ENCODE assay signal across 20 cellular contexts in genomic region chr9:27476870-27477269, GRCh38. TPM values are rescaled to one million over a fixed set of nuclear protein-coding genes. Genes with fewer than 3 reads are reported as not detected.
A peak's percentile ranks its signal among the peaks of the same experiment; 100 is the strongest.
DNase-seq lines count a peak whose midpoint lies in the region; ATAC-seq, FAIRE-seq and TF ChIP-seq lines count a peak whose summit lies in the region.
"Had no signal": no experiment of that assay in that cellular context is flagged by ENCODE, and none has a peak within 500 bp of the region (broad histone marks: within the 10 kb centered on the region; RNA-seq: fewer than 3 reads in every experiment).

No MANE protein-coding gene starts in this region.

- no peaks in the 10 kb centered on the region for H3K9me2 ChIP-seq in hepatocyte (replicated peaks; ENCODE audit: insufficient read depth)

- H4K20me1 ChIP-seq in H9 (ENCODE audit: control insufficient read depth, insufficient read depth, insufficient read length) (no peaks in the 10 kb centered on the region), hepatocyte (ENCODE audit: insufficient read depth, poor library complexity, severe bottlenecking) (no peaks in the 10 kb centered on the region)

- no peak for ATAC-seq in left ventricle myocardium superior
- ATAC-seq in activated CD4-positive, CD25-positive, alpha-beta regulatory T cell treated with anti-CD3 and anti-CD28 coated beads, Interleukin-2, amount 50 U/mL, for 24 hours, result no peak
- ATAC-seq: HepG2 had no signal

- H3K4me3 ChIP-seq in hepatocyte, result no peak overlapping the region
- H3K4me3 ChIP-seq in neuronal stem cell (ENCODE audit: low read length in 2 of 2), result no peak overlapping the region
- H3K4me3 ChIP-seq: GM23248 had no signal

- peaks cover 18 to 32% (median 21%) of the 10 kb centered on the region in 3 experiments for H3K36me3 Mint-ChIP-seq in H9 (ENCODE audit: insufficient read depth in 1 of 3, low read depth in 3 of 3)

- H2BK120ac ChIP-seq in H9 (ENCODE audit: low read depth, low read length, poor library complexity, severe bottlenecking), result no peak overlapping the region
- no peak overlapping the region for H2BK120ac ChIP-seq in neuronal stem cell (ENCODE audit: low read depth, low read length)

- no peak overlapping the region for H3K14ac ChIP-seq in H9 (ENCODE audit: insufficient read depth, low read length)
- H3K14ac ChIP-seq in neuronal stem cell (ENCODE audit: low read length), result no peak overlapping the region

- H3K9me3 Mint-ChIP-seq in H9, result peaks cover 19 to 22% of the 10 kb centered on the region in 2 experiments

- H2BK12ac ChIP-seq in H9 (ENCODE audit: insufficient read length, low read depth, low read length) (no peak overlapping the region), neuronal stem cell (ENCODE audit: low read length) (no peak overlapping the region)

- CTCF ChIA-PET in GM10248 (lab: Yijun Ruan, JAX), result interaction anchor here (2.3 kb wide), 1 partner anchor 11 kb away, joined by 12 read pairs; no protein-coding TSS in a partner anchor

- H3K27ac ChIP-seq in H9 (ENCODE audit: insufficient read length, low read depth, low read length), result no peak overlapping the region
- H3K27ac ChIP-seq in hepatocyte, result peak overlapping the region; percentile 28
- H3K27ac ChIP-seq in neuronal stem cell (replicated peaks; ENCODE audit: low read length), result no peak overlapping the region
- H3K27ac ChIP-seq: GM23248 had no signal

- H2BK5ac ChIP-seq in H9 (ENCODE audit: insufficient read length, low read length), result no peak overlapping the region
- no peak overlapping the region for H2BK5ac ChIP-seq in neuronal stem cell (ENCODE audit: low read length)

- H3K36me3 ChIP-seq in hepatocyte (replicated peaks; ENCODE audit: insufficient read depth, low read depth) (no peaks in the 10 kb centered on the region), neuronal stem cell (replicated peaks in 1 of 2; ENCODE audit: control insufficient read depth in 2 of 2, insufficient read depth in 2 of 2, low read length in 2 of 2) (peaks cover 0 to 44% of the 10 kb centered on the region in 2 donors)
- H3K36me3 ChIP-seq: BE2C had no signal

- H2AFZ ChIP-seq in H9 (ENCODE audit: low read length) (no peak overlapping the region), hepatocyte (no peak overlapping the region), neuronal stem cell (ENCODE audit: low read length) (no peak overlapping the region)
- H2AFZ ChIP-seq: GM23248 had no signal

- intact Hi-C loops in left ventricle myocardium superior (cut with micrococcal nuclease), result loop anchor here (10.0 kb wide), 1 partner anchor 92 kb away; no protein-coding TSS in a partner anchor

- H3K27me3 Mint-ChIP-seq in H9 (ENCODE audit: low read depth), result peaks cover 2% of the 10 kb centered on the region; the same call in 1 of the 2 replicates
- H3K27me3 Mint-ChIP-seq: CD4-positive, CD25-positive, alpha-beta regulatory T cell; CD8-positive, alpha-beta memory T cell; IgD-negative memory B cell had no signal

- H4K5ac ChIP-seq in H9 (ENCODE audit: insufficient read length, low read depth, low read length), result no peak overlapping the region

- no peak overlapping the region for H3K23ac ChIP-seq in H9 (ENCODE audit: insufficient read length, low read depth, low read length)
- no peak overlapping the region for H3K23ac ChIP-seq in neuronal stem cell (ENCODE audit: low read depth, low read length, poor library complexity)

- no peaks in the 10 kb centered on the region for H3K23me2 ChIP-seq in H9 (ENCODE audit: insufficient read length, low read depth, low read length, poor library complexity, severe bottlenecking)

- H4K91ac ChIP-seq in H9 (ENCODE audit: insufficient read length, low read depth, low read length), result no peak overlapping the region
- no peak overlapping the region for H4K91ac ChIP-seq in neuronal stem cell (ENCODE audit: low read depth, low read length, poor library complexity)

- H4K8ac ChIP-seq in H9 (replicated peaks; ENCODE audit: insufficient read length, low read depth, low read length) (no peak overlapping the region), neuronal stem cell (ENCODE audit: low read depth, low read length) (no peak overlapping the region)

- H3T11ph ChIP-seq in H9 (ENCODE audit: low read length), result no peak overlapping the region

- H3K27ac Mint-ChIP-seq in H9, result peak overlapping the region in 2 of 3 experiments; percentile 2 to 68; a peak in 3 of 7 replicates
- H3K27ac Mint-ChIP-seq: CD4-positive, CD25-positive, alpha-beta regulatory T cell; IgD-negative memory B cell had no signal

- POLR2A ChIA-PET in GM10248 (lab: Yijun Ruan, JAX), result no interaction called here

- peaks cover 7% of the 10 kb centered on the region for H3K9me3 ChIP-seq in H9 (ENCODE audit: control insufficient read depth, low read depth, low read length)
- no peaks in the 10 kb centered on the region for H3K9me3 ChIP-seq in hepatocyte (ENCODE audit: low read depth)
- peaks cover 0 to 42% of the 10 kb centered on the region in 2 donors for H3K9me3 ChIP-seq in neuronal stem cell (replicated peaks in 1 of 2; ENCODE audit: control insufficient read depth in 2 of 2, insufficient read depth in 1 of 2, low read depth in 1 of 2, low read length in 2 of 2)
- H3K9me3 ChIP-seq: BE2C had no signal

- no peak overlapping the region for H3K56ac ChIP-seq in H9 (ENCODE audit: insufficient read length, low read depth, low read length)

- peaks cover 19 to 20% of the 10 kb centered on the region in 2 experiments for H3K4me1 Mint-ChIP-seq in H9
- H3K4me1 Mint-ChIP-seq: CD4-positive, CD25-positive, alpha-beta regulatory T cell; CD8-positive, alpha-beta memory T cell had no signal

- H3K4ac ChIP-seq in H9 (ENCODE audit: low read depth, low read length) (no peak overlapping the region), neuronal stem cell (ENCODE audit: low read length) (no peak overlapping the region)

- peaks cover 2% of the 10 kb centered on the region; the same call in 1 of the 2 replicates for H3K79me2 ChIP-seq in H9 (ENCODE audit: insufficient read depth, low read length)
- peaks cover 35% of the 10 kb centered on the region for H3K79me2 ChIP-seq in hepatocyte

- H3K4me3 Mint-ChIP-seq in H9, result no peak overlapping the region
- H3K4me3 Mint-ChIP-seq: CD4-positive, CD25-positive, alpha-beta regulatory T cell; CD8-positive, alpha-beta memory T cell had no signal

- no peak overlapping the region for H2BK20ac ChIP-seq in H9 (ENCODE audit: low read depth, low read length, poor library complexity, severe bottlenecking)

- H2AK5ac ChIP-seq in H9 (ENCODE audit: insufficient read length, low read length) (no peak overlapping the region), neuronal stem cell (ENCODE audit: low read depth, low read length) (peak overlapping the region; percentile 44)

- no peak overlapping the region for H3K4me2 ChIP-seq in H9 (ENCODE audit: insufficient read depth, insufficient read length, low read length)
- no peak overlapping the region for H3K4me2 ChIP-seq in hepatocyte
- no peak overlapping the region for H3K4me2 ChIP-seq in neuronal stem cell (ENCODE audit: insufficient read depth, low read length, poor library complexity, severe bottlenecking)

- H3K27me3 ChIP-seq in H9 (ENCODE audit: insufficient read depth, low read length) (no peaks in the 10 kb centered on the region), hepatocyte (no peaks in the 10 kb centered on the region), neuronal stem cell (ENCODE audit: control insufficient read depth in 3 of 3, insufficient read depth in 3 of 3, low read depth in 1 of 3, low read length in 3 of 3) (no peaks in the 10 kb centered on the region)
- H3K27me3 ChIP-seq: BE2C had no signal

- H3K4me1 ChIP-seq in H9 (ENCODE audit: insufficient read depth, low read length) (peaks cover 4% of the 10 kb centered on the region), hepatocyte (ENCODE audit: insufficient read depth) (peaks cover 18% of the 10 kb centered on the region), neuronal stem cell (ENCODE audit: control insufficient read depth in 2 of 2, insufficient read depth in 1 of 2, low read depth in 1 of 2, low read length in 2 of 2) (peaks cover 0 to 10% of the 10 kb centered on the region in 2 donors)
- H3K4me1 ChIP-seq: BE2C had no signal

- H3K9ac ChIP-seq in H9 (ENCODE audit: extremely low read depth, insufficient read length, low read length), result no peak overlapping the region
- H3K9ac ChIP-seq in neuronal stem cell (ENCODE audit: low read depth, low read length, poor library complexity), result no peak overlapping the region
- H3K9ac ChIP-seq: GM23248 had no signal

- H2BK15ac ChIP-seq in H9 (ENCODE audit: low read depth, low read length) (no peak overlapping the region; the same call in 1 of the 2 replicates), neuronal stem cell (ENCODE audit: low read length) (no peak overlapping the region)

- H3K79me1 ChIP-seq in H9 (ENCODE audit: insufficient read depth, low read depth, low read length, poor library complexity, severe bottlenecking) (no peaks in the 10 kb centered on the region), neuronal stem cell (ENCODE audit: low read depth, low read length) (peaks cover 4% of the 10 kb centered on the region)

- TF ChIP-seq CTCF in H9 (conservative IDR thresholded peaks at IDR 0.05) (no peak), hepatocyte (IDR thresholded peaks at IDR 0.05; ENCODE audit: poor library complexity) (no peak), D721Med (IDR thresholded peaks at IDR 0.05; ENCODE audit: insufficient read depth, missing control alignments) (no peak), GM10248 (IDR thresholded peaks at IDR 0.05; ENCODE audit: control extremely low read depth, extremely low read depth, low read depth, missing control alignments) (no peak)

- H3K18ac ChIP-seq in H9 (ENCODE audit: insufficient read length, low read depth, low read length) (no peak overlapping the region), neuronal stem cell (ENCODE audit: low read length) (no peak overlapping the region)

- no peak for FAIRE-seq in D721Med (lab: Jason Lieb, UNC)
- FAIRE-seq: G401.6, GM12892, GM18507, HepG2 had no signal

- no CpG with 5 or more reads among the region's 4 CpGs for WGBS in H9 (ENCODE audit: extremely low coverage, insufficient read length, low lambda C conversion rate)
- 94% methylated on average over 4 of the region's 4 CpGs for WGBS in hepatocyte (ENCODE audit: low lambda C conversion rate, missing lambda C conversion rate)
- no CpG with 5 or more reads among the region's 4 CpGs for WGBS in neuronal stem cell (ENCODE audit: extremely low coverage in 2 of 2, insufficient read length in 2 of 2, insufficient replicate concordance in 1 of 2), 2 donors

- DNase-seq in H9 (no peak), hepatocyte (ENCODE audit: low spot score) (no peak), neuronal stem cell (ENCODE audit: low spot score) (no peak), D721Med (ENCODE audit: insufficient read length, low spot score) (no peak), GM10248 (ENCODE audit: extremely low spot score) (no peak), left ventricle myocardium superior (no peak)
- DNase-seq: BE2C; C1 segment of cervical spinal cord; CD4-positive, CD25-positive, alpha-beta regulatory T cell; CD8-positive, alpha-beta memory T cell; COR-L47; GM23248; H7 had no signal

RNA-seq across cellular contexts. Expression of gene IFNK, which starts 47.2 kb away (rescaled TPM):
- not detected in 2 replicates for total RNA-seq in H9 (2021)
- not detected in 2 replicates for total RNA-seq in hepatocyte
- 0.36 TPM in 1 of 2 replicates, not detected in the other for polyA plus RNA-seq in hepatocyte
- not detected for polyA plus RNA-seq in neuronal stem cell (2013, experiment 1 of 2)
- polyA plus RNA-seq in neuronal stem cell (2013, experiment 2 of 2), result not detected
- total RNA-seq in left ventricle myocardium superior, result not detected
- total RNA-seq: A172; CD4-positive, CD25-positive, alpha-beta regulatory T cell; CD8-positive, alpha-beta memory T cell; GM23248; H7; HepG2 had no signal
- polyA plus RNA-seq: CD4-positive, CD25-positive, alpha-beta regulatory T cell; CD8-positive, alpha-beta memory T cell; GM23248; HepG2; IgD-negative memory B cell had no signal

RNA-seq across cellular contexts. Expression of gene MOB3B, which starts 52.7 kb away (rescaled TPM):
- total RNA-seq in H9 (2021), result 9.8 and 10.6 TPM in 2 replicates
- total RNA-seq in hepatocyte, result 13.3 and 14.1 TPM in 2 replicates
- polyA plus RNA-seq in hepatocyte, result 8.5 and 13.5 TPM in 2 replicates
- 20.2 TPM for polyA plus RNA-seq in neuronal stem cell (2013, experiment 1 of 2)
- 20.9 TPM for polyA plus RNA-seq in neuronal stem cell (2013, experiment 2 of 2)
- 1.7 TPM for total RNA-seq in left ventricle myocardium superior
- total RNA-seq: GM23248 had no signal
